Comparison of ENCODE assay signal across 8 cellular contexts in genomic region chr11:64759131-64759721, GRCh38. TPM values are rescaled to one million over a fixed set of nuclear protein-coding genes. Genes with fewer than 3 reads are reported as not detected.
DNase-seq lines count a peak whose midpoint lies in the region; TF ChIP-seq lines count a peak whose summit lies in the region.
"Had no signal": no experiment of that assay in that cellular context is flagged by ENCODE, and none has a peak within 500 bp of the region (broad histone marks: within the 10 kb centered on the region; RNA-seq: fewer than 3 reads in every experiment).

No MANE protein-coding gene starts in this region.

- no peak overlapping the region for H3K4me2 ChIP-seq in mesendoderm (ENCODE audit: low read length)

- H3K27ac ChIP-seq in mesendoderm (ENCODE audit: low read depth, low read length) = no peak overlapping the region
- peak overlapping the region; percentile 77 for H3K27ac ChIP-seq in uterus
- H3K27ac ChIP-seq: SK-N-MC had no signal

- H3K36me3 ChIP-seq in mesendoderm (ENCODE audit: control insufficient read depth, insufficient read depth, low read length) (peaks cover 8% of the 10 kb centered on the region), uterus (no peaks in the 10 kb centered on the region)

- no peak overlapping the region for H3K23ac ChIP-seq in mesendoderm (ENCODE audit: low read length)

- H3K9ac ChIP-seq in mesendoderm (ENCODE audit: low read length) = no peak overlapping the region

- intact Hi-C loops in uterus (cut with DNase I; ENCODE audit: low total_unique reads) = no loop called here

- no peaks in the 10 kb centered on the region for H3K79me2 ChIP-seq in mesendoderm (ENCODE audit: control insufficient read depth, insufficient read depth, low read length)

- TF ChIP-seq POLR2A in uterus (IDR thresholded peaks at IDR 0.05) = no peak

- H3K4me1 Mint-ChIP-seq in activated naive CD8-positive, alpha-beta T cell (ENCODE audit: low read depth) = peaks cover 59% of the 10 kb centered on the region
- H3K4me1 Mint-ChIP-seq in activated naive CD8-positive, alpha-beta T cell treated with anti-CD3 and anti-CD28 coated beads for 36 hours = peaks cover 40% of the 10 kb centered on the region

- H3K4me3 ChIP-seq in mesendoderm (ENCODE audit: low read length) (no peak overlapping the region), uterus (peak overlapping the region; percentile 3 to 26)
- H3K4me3 ChIP-seq: SK-N-MC had no signal

- H2AK5ac ChIP-seq in mesendoderm (ENCODE audit: low read length) = no peak overlapping the region

- H3K27me3 Mint-ChIP-seq in activated naive CD8-positive, alpha-beta T cell = no peaks in the 10 kb centered on the region
- no peaks in the 10 kb centered on the region for H3K27me3 Mint-ChIP-seq in activated naive CD8-positive, alpha-beta T cell treated with anti-CD3 and anti-CD28 coated beads for 36 hours

- H3K56ac ChIP-seq in mesendoderm (ENCODE audit: low read length) = peak overlapping the region; percentile 49

- no peaks in the 10 kb centered on the region for H3K9me3 Mint-ChIP-seq in activated naive CD8-positive, alpha-beta T cell (ENCODE audit: low read depth)
- no peaks in the 10 kb centered on the region for H3K9me3 Mint-ChIP-seq in activated naive CD8-positive, alpha-beta T cell treated with anti-CD3 and anti-CD28 coated beads for 36 hours

- H3K4me1 ChIP-seq in mesendoderm (ENCODE audit: control insufficient read depth, low read depth, low read length) = peaks cover 4% of the 10 kb centered on the region
- peaks cover 9 to 16% of the 10 kb centered on the region in 2 donors for H3K4me1 ChIP-seq in uterus

- H3K27me3 ChIP-seq in mesendoderm (ENCODE audit: insufficient read depth, low read length, poor library complexity) (no peaks in the 10 kb centered on the region), uterus (no peaks in the 10 kb centered on the region)
- H3K27me3 ChIP-seq: BE2C had no signal

- H4K5ac ChIP-seq in mesendoderm (ENCODE audit: low read length) = no peak overlapping the region

- H2BK15ac ChIP-seq in mesendoderm (replicated peaks; ENCODE audit: low read depth) = no peak overlapping the region

- no peak for TF ChIP-seq CTCF in uterus (IDR thresholded peaks at IDR 0.05)

- H3K18ac ChIP-seq in mesendoderm (ENCODE audit: low read length) = no peak overlapping the region

- peak overlapping the region; percentile 50 for H3K27ac Mint-ChIP-seq in activated naive CD8-positive, alpha-beta T cell
- no peak overlapping the region for H3K27ac Mint-ChIP-seq in activated naive CD8-positive, alpha-beta T cell treated with anti-CD3 and anti-CD28 coated beads for 36 hours

- H2BK5ac ChIP-seq in mesendoderm (ENCODE audit: low read length) = no peak overlapping the region

- no peaks in the 10 kb centered on the region for H3K9me3 ChIP-seq in uterus
- H3K9me3 ChIP-seq: BE2C had no signal

- no peak for DNase-seq in activated naive CD8-positive, alpha-beta T cell treated with anti-CD3 and anti-CD28 coated beads for 36 hours
- DNase-seq in mesendoderm (no peak), uterus (peak in 1 of 2 donors; percentile 29), NCI-H510A (lab: John Stamatoyannopoulos, UW) (no peak), 8988T (no peak)

- H2BK120ac ChIP-seq in mesendoderm (ENCODE audit: low read depth, low read length) = no peak overlapping the region

- H3K79me1 ChIP-seq in mesendoderm (ENCODE audit: low read length) = no peaks in the 10 kb centered on the region

- H3K4ac ChIP-seq in mesendoderm (ENCODE audit: low read depth, low read length) = no peak overlapping the region

- H3K36me3 Mint-ChIP-seq in activated naive CD8-positive, alpha-beta T cell = no peaks in the 10 kb centered on the region
- peaks cover 17% of the 10 kb centered on the region for H3K36me3 Mint-ChIP-seq in activated naive CD8-positive, alpha-beta T cell treated with anti-CD3 and anti-CD28 coated beads for 36 hours

- WGBS in mesendoderm (ENCODE audit: extremely low coverage, insufficient coverage, low lambda C conversion rate) = no CpG with 5 or more reads among the region's 21 CpGs

- H3K4me3 Mint-ChIP-seq in activated naive CD8-positive, alpha-beta T cell = no peak overlapping the region
- H3K4me3 Mint-ChIP-seq in activated naive CD8-positive, alpha-beta T cell treated with anti-CD3 and anti-CD28 coated beads for 36 hours = no peak overlapping the region

- H4K8ac ChIP-seq in mesendoderm (ENCODE audit: low read depth, low read length) = no peak overlapping the region

RNA-seq across cellular contexts. Expression of gene PYGM, which starts 0.5 kb away (rescaled TPM):
- 1 to 10 TPM; 1.6 to 1.8 TPM for total RNA-seq in activated naive CD8-positive, alpha-beta T cell treated with anti-CD3 and anti-CD28 coated beads for 36 hours
- polyA plus RNA-seq in mesendoderm (2013, experiment 1 of 2) = 0.62 TPM
- polyA plus RNA-seq in mesendoderm (2013, experiment 2 of 2) = 0.69 TPM
- 10 to 100 TPM in 2 of 4 donors, 1 to 10 TPM in 2; 2.9 to 42.8 (median 11.4) TPM for total RNA-seq in uterus

RNA-seq across cellular contexts. Expression of gene RASGRP2, which starts 15.3 kb away (rescaled TPM):
- 1 to 10 TPM; 3.5 to 4.6 TPM for total RNA-seq in activated naive CD8-positive, alpha-beta T cell treated with anti-CD3 and anti-CD28 coated beads for 36 hours
- polyA plus RNA-seq in mesendoderm (2013, experiment 1 of 2) = 1.0 TPM
- 1.3 TPM for polyA plus RNA-seq in mesendoderm (2013, experiment 2 of 2)
- 10 to 100 TPM in 3 of 4 donors, 1 to 10 TPM in 1; 3.2 to 72.8 (median 23.3) TPM for total RNA-seq in uterus

RNA-seq across cellular contexts. Expression of gene SF1, which starts 19.1 kb away (rescaled TPM):
- total RNA-seq in activated naive CD8-positive, alpha-beta T cell treated with anti-CD3 and anti-CD28 coated beads for 36 hours = 100 to 1,000 TPM; 453 to 463 TPM
- 268 TPM for polyA plus RNA-seq in mesendoderm (2013, experiment 1 of 2)
- 265 TPM for polyA plus RNA-seq in mesendoderm (2013, experiment 2 of 2)
- 100 to 1,000 TPM in 3 of 4 donors, 10 to 100 TPM in 1; 62.0 to 374 (median 219) TPM for total RNA-seq in uterus

RNA-seq across cellular contexts. Expression of gene NRXN2, which starts 36.2 kb away (rescaled TPM):
- total RNA-seq in activated naive CD8-positive, alpha-beta T cell treated with anti-CD3 and anti-CD28 coated beads for 36 hours = under 1 TPM; 0.20 to 0.58 TPM
- polyA plus RNA-seq in mesendoderm (2013, experiment 1 of 2) = 0.39 TPM
- polyA plus RNA-seq in mesendoderm (2013, experiment 2 of 2) = 0.74 TPM
- total RNA-seq in uterus = 10 to 100 TPM in 2 of 4 donors, 1 to 10 TPM in 1, under 1 TPM in 1; 0.88 to 48.4 (median 12.6) TPM

RNA-seq across cellular contexts. Expression of gene MAP4K2, which starts 43.8 kb away (rescaled TPM):
- 10 to 100 TPM; 60.4 to 63.8 TPM for total RNA-seq in activated naive CD8-positive, alpha-beta T cell treated with anti-CD3 and anti-CD28 coated beads for 36 hours
- polyA plus RNA-seq in mesendoderm (2013, experiment 1 of 2) = 10.2 TPM
- polyA plus RNA-seq in mesendoderm (2013, experiment 2 of 2) = 10.2 TPM
- 10 to 100 TPM; 10.2 to 49.1 (median 24.4) TPM for total RNA-seq in uterus
